ENCODE assay signal across 1 cellular context in genomic region chr2:166539340-166540162, GRCh38.
TF ChIP-seq lines count a peak whose summit lies in the region.

No MANE protein-coding gene starts in this region.

TF ChIP-seq in HepG2, 621 proteins besides CTCF, POLR2A, EP300 and RAD21 (continued from another document):
- TF ChIP-seq ZNF512B (CRISPR knock-in tag; IDR thresholded peaks at IDR 0.05; ENCODE audit: borderline replicate concordance): 0 out of 2 replicates have a peak, but pooled peaks have one; percentile 33
- no peak for TF ChIP-seq ZNF7 (CRISPR knock-in tag; IDR thresholded peaks at IDR 0.05)
- no peak for TF ChIP-seq NR2F6 (IDR thresholded peaks at IDR 0.05)
- TF ChIP-seq NR2F6 (CRISPR knock-in tag; IDR thresholded peaks at IDR 0.05): 0 out of 2 replicates have a peak, but pooled peaks have one; percentile 13
- TF ChIP-seq CREB1 (IDR thresholded peaks at IDR 0.05): no peak
- TF ChIP-seq CREB1 (CRISPR knock-in tag; IDR thresholded peaks at IDR 0.05): peak; percentile 33; the same call in 1 of the 2 replicates
- no peak for TF ChIP-seq ZNF121 (CRISPR knock-in tag; IDR thresholded peaks at IDR 0.05)
- TF ChIP-seq GMEB1 (CRISPR knock-in tag; IDR thresholded peaks at IDR 0.05; ENCODE audit: borderline replicate concordance): 0 out of 2 replicates have a peak, but pooled peaks have one; percentile 25
- 0 out of 2 replicates have a peak, but pooled peaks have one; percentile 44 for TF ChIP-seq ARID3A (IDR thresholded peaks at IDR 0.05; ENCODE audit: low read depth, low read length)
- no peak for TF ChIP-seq ATAD3A (CRISPR knock-in tag; IDR thresholded peaks at IDR 0.05)
- no peak for TF ChIP-seq ZNF292 (CRISPR knock-in tag; IDR thresholded peaks at IDR 0.05; ENCODE audit: borderline replicate concordance, low read depth)
